1 cellular context compared by ENCODE assay signal in genomic region chr1:151947140-151947539, GRCh38.
TF ChIP-seq lines count a peak whose summit lies in the region.

No MANE protein-coding gene starts in this region.

TF ChIP-seq in IMR-90, 13 proteins besides CTCF, POLR2A, EP300 and RAD21:
- TF ChIP-seq MXI1 (IDR thresholded peaks at IDR 0.05; ENCODE audit: borderline replicate concordance, low read depth, low read length), result no peak
